In the genomic region with DNA sequence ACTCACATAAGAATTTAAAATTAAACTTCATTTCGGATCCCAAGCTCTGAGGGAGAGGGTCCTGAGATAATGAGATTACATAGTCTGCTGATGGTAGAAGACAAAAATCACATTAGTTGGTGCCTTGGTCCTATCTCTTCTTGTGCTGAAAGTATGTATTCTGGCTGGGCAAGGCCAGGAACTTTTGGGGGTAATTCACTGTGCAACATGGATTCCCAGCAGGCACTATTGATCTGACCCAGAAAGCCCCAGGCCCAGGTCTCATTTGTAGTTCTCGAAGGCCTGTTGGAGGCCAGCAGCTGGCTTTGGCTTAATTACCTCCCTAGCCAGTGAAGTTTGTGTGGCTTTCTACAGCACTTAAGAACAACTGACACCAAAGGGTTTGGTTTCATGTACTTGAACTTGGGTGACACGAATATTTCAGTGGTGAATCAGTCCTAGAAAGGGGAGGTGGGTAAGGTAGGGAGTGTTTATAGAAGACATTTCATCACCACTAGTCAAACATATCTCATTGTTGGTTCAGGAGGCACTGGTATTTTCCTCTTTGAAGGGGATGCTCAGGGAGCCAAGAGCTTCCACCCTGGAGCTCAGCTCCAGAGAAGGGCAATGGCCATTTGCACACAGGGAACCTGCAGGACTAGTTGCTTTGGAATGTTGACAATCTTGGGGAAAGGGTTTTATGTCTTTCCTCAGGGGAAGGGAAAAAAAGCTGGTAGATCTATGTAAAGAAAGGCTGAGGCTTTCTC, we compare ENCODE assay signal across 13 cellular contexts.
DNase-seq lines count a peak whose midpoint lies in the region; ATAC-seq and TF ChIP-seq lines count a peak whose summit lies in the region.
"Had no signal": no experiment of that assay in that cellular context is flagged by ENCODE, and none has a peak within 500 bp of the region (broad histone marks: within the 10 kb centered on the region; RNA-seq: fewer than 3 reads in every experiment).

No MANE protein-coding gene starts in this region.

- ATAC-seq in T-helper 17 cell (no peak), GM18502 (IDR thresholded peaks at IDR 0.05; ENCODE audit: poor library complexity, unreplicated experiment) (no peak), GM19395 (IDR thresholded peaks at IDR 0.05; ENCODE audit: unreplicated experiment) (no peak)

- H3K36me3 ChIP-seq in endodermal cell (ENCODE audit: control insufficient read depth, insufficient read depth, low read length): no peaks in the 10 kb centered on the region

- H3K36me3 Mint-ChIP-seq in endodermal cell (ENCODE audit: low read depth) (no peaks in the 10 kb centered on the region), osteocyte (ENCODE audit: unreplicated experiment) (peaks cover 2% of the 10 kb centered on the region), T-helper 17 cell (ENCODE audit: low read depth) (no peaks in the 10 kb centered on the region)

- H3K9me3 Mint-ChIP-seq in endodermal cell: no peaks in the 10 kb centered on the region
- no peaks in the 10 kb centered on the region for H3K9me3 Mint-ChIP-seq in osteocyte (ENCODE audit: unreplicated experiment)
- H3K9me3 Mint-ChIP-seq: activated CD4-positive, alpha-beta T cell treated with anti-CD3 and anti-CD28 coated beads, Interleukin-2, amount 10 ng/mL, durations not matched to agents 7 days and 5 days had no signal

- no peak overlapping the region for H3K9ac ChIP-seq in endodermal cell (ENCODE audit: extremely low read depth, low read length, poor library complexity, severe bottlenecking)

- WGBS in endodermal cell (ENCODE audit: insufficient coverage in 1 of 2, insufficient read length in 1 of 2), 2 experiments: 84 to 100% methylated on average over 1 to 3 of the region's 3 CpGs

- no peaks in the 10 kb centered on the region for H3K27me3 ChIP-seq in endodermal cell (ENCODE audit: control insufficient read depth, insufficient read depth, low read length, poor library complexity, severe bottlenecking)

- H3K9me3 ChIP-seq in endodermal cell (ENCODE audit: control insufficient read depth, low read length): no peaks in the 10 kb centered on the region
- H3K9me3 ChIP-seq in T-helper 17 cell (ENCODE audit: control insufficient read depth, low read length, poor library complexity, severe bottlenecking): no peaks in the 10 kb centered on the region

- H3K4me1 Mint-ChIP-seq in endodermal cell (peaks cover 41% of the 10 kb centered on the region), osteocyte (ENCODE audit: unreplicated experiment) (peaks cover 46% of the 10 kb centered on the region), T-helper 17 cell (no peaks in the 10 kb centered on the region)
- H3K4me1 Mint-ChIP-seq: activated CD4-positive, alpha-beta T cell treated with anti-CD3 and anti-CD28 coated beads, Interleukin-2, amount 10 ng/mL, durations not matched to agents 7 days and 5 days had no signal

- no peak overlapping the region for H3K27ac ChIP-seq in endodermal cell (ENCODE audit: low read depth, low read length)

- H3K27ac Mint-ChIP-seq in endodermal cell: no peak overlapping the region
- peak overlapping the region; percentile 76 for H3K27ac Mint-ChIP-seq in osteocyte (ENCODE audit: unreplicated experiment)
- H3K27ac Mint-ChIP-seq in T-helper 17 cell: no peak overlapping the region
- H3K27ac Mint-ChIP-seq: activated CD4-positive, alpha-beta T cell treated with anti-CD3 and anti-CD28 coated beads, Interleukin-2, amount 10 ng/mL, durations not matched to agents 7 days and 5 days had no signal

- no peak overlapping the region for H3K4me3 ChIP-seq in endodermal cell (ENCODE audit: low read length)

- H3K27me3 Mint-ChIP-seq in endodermal cell (ENCODE audit: insufficient read depth) (no peaks in the 10 kb centered on the region), osteocyte (ENCODE audit: unreplicated experiment) (peaks cover 14% of the 10 kb centered on the region), T-helper 17 cell (peaks cover 5% of the 10 kb centered on the region)
- H3K27me3 Mint-ChIP-seq: activated CD4-positive, alpha-beta T cell treated with anti-CD3 and anti-CD28 coated beads, Interleukin-2, amount 10 ng/mL, durations not matched to agents 7 days and 5 days had no signal

- peaks cover 8% of the 10 kb centered on the region for H3K4me1 ChIP-seq in endodermal cell (ENCODE audit: control insufficient read depth, insufficient read depth, low read length)

- H3K4me3 Mint-ChIP-seq in endodermal cell: no peak overlapping the region
- peak overlapping the region; percentile 1 for H3K4me3 Mint-ChIP-seq in osteocyte (ENCODE audit: unreplicated experiment)
- no peak overlapping the region for H3K4me3 Mint-ChIP-seq in T-helper 17 cell
- H3K4me3 Mint-ChIP-seq: activated CD4-positive, alpha-beta T cell treated with anti-CD3 and anti-CD28 coated beads, Interleukin-2, amount 10 ng/mL, durations not matched to agents 7 days and 5 days had no signal

- DNase-seq in ELR (ENCODE audit: low read depth) (peak; percentile 91), NCI-H510A (lab: John Stamatoyannopoulos, UW) (peak; percentile 86), endodermal cell (peak; percentile 54), osteocyte (ENCODE audit: extremely low spot score, unreplicated experiment) (no peak), T-helper 17 cell (no peak)
- no peak for DNase-seq in activated CD4-positive, alpha-beta T cell treated with anti-CD3 and anti-CD28 coated beads, Interleukin-2, amount 50 U/mL, for 48 hours
- DNase-seq: activated CD4-positive, alpha-beta T cell treated with anti-CD3 and anti-CD28 coated beads, Interleukin-2, amount 10 ng/mL, durations not matched to agents 7 days and 5 days; amygdala; DND-41; hippocampal formation; NCI-H2171 treated with DMSO at 0.1 percent for 48 hours had no signal

- TF ChIP-seq CTCF in endodermal cell (conservative IDR thresholded peaks at IDR 0.05): no peak
- no peak for TF ChIP-seq CTCF in osteocyte (IDR thresholded peaks at IDR 0.05)

Comparison
In these comparisons a context has a peak if more than half of its experiments do, and no peak if none do; other contexts are left out.
1. DNase-seq: peak in ELR (single experiment), NCI-H510A (single experiment) and endodermal cell (single experiment); none in osteocyte (single experiment), T-helper 17 cell (0 of 3) and activated CD4-positive, alpha-beta T cell treated with anti-CD3 and anti-CD28 coated beads, Interleukin-2, amount 50 U/mL, for 48 hours (0 of 2).